8 cellular contexts compared by ENCODE assay signal in genomic region chr12:53268637-53269562, GRCh38. TPM values are rescaled to one million over a fixed set of nuclear protein-coding genes. Genes with fewer than 3 reads are reported as not detected.
A peak's percentile ranks its signal among the peaks of the same experiment; 100 is the strongest.
DNase-seq lines count a peak whose midpoint lies in the region; ATAC-seq and TF ChIP-seq lines count a peak whose summit lies in the region.

No MANE protein-coding gene starts in this region.

- H3K36me3 Mint-ChIP-seq in natural killer cell: no peaks in the 10 kb centered on the region

- H3K36me3 ChIP-seq in HUES64 (ENCODE audit: insufficient read depth, low read length) (peaks cover 39% of the 10 kb centered on the region), colonic mucosa (no peaks in the 10 kb centered on the region)

- H3K27ac ChIP-seq in HUES64 (ENCODE audit: low read depth, low read length) (no peak overlapping the region), colonic mucosa (no peak overlapping the region)

- H3K9me3 ChIP-seq in HUES64 (ENCODE audit: insufficient read depth, low read depth, low read length) (no peaks in the 10 kb centered on the region), colonic mucosa (no peaks in the 10 kb centered on the region)

- peak overlapping the region; percentile 91 to 93 for H3K27ac Mint-ChIP-seq in natural killer cell

- peaks cover 22 to 23% of the 10 kb centered on the region in 2 donors for H3K4me1 Mint-ChIP-seq in natural killer cell

- DNase-seq in COLO668 (lab: John Stamatoyannopoulos, UW; ENCODE audit: unreplicated experiment) (peak; percentile 2), colonic mucosa (no peak), natural killer cell (no peak), NCI-H1694 treated with DMSO at 0.1 percent for 48 hours (lab: John Stamatoyannopoulos, UW) (no peak), D341Med (ENCODE audit: low spot score) (no peak), NCI-H748 treated with DMSO at 0.1 percent for 48 hours (lab: John Stamatoyannopoulos, UW) (no peak), putamen (ENCODE audit: low spot score) (no peak)

- H3K4me3 Mint-ChIP-seq in natural killer cell: peak overlapping the region; percentile 99

- peaks cover 10% of the 10 kb centered on the region; the same call in 1 of the 2 replicates for H3K4me1 ChIP-seq in HUES64 (ENCODE audit: insufficient read depth, low read length)
- peaks cover 4% of the 10 kb centered on the region for H3K4me1 ChIP-seq in colonic mucosa

- peak overlapping the region; percentile 76 for H3K9ac ChIP-seq in HUES64 (ENCODE audit: low read depth, low read length)
- H3K9ac ChIP-seq in colonic mucosa (ENCODE audit: low read depth in 2 of 2, low read length in 2 of 2): peak overlapping the region; percentile 58 to 67

- intact Hi-C loops in colonic mucosa (cut with DNase I) (no loop called here), natural killer cell (cut with micrococcal nuclease) (loop anchor here (1.0 to 5.0 kb wide), 2 partner anchors 17 to 47 kb away; a partner anchor contains a TSS)

- H3K27me3 ChIP-seq in HUES64 (ENCODE audit: insufficient read depth, low read length): no peaks in the 10 kb centered on the region
- no peaks in the 10 kb centered on the region for H3K27me3 ChIP-seq in colonic mucosa

- H3K9me3 Mint-ChIP-seq in natural killer cell: no peaks in the 10 kb centered on the region

- ATAC-seq in natural killer cell: no peak

- TF ChIP-seq CTCF in colonic mucosa (IDR thresholded peaks at IDR 0.05): no peak
- no peak for TF ChIP-seq CTCF in natural killer cell (IDR thresholded peaks at IDR 0.05)

- peak overlapping the region; percentile 95 for H3K4me3 ChIP-seq in HUES64 (ENCODE audit: low read length)
- H3K4me3 ChIP-seq in colonic mucosa: peak overlapping the region; percentile 63

- H3K27me3 Mint-ChIP-seq in natural killer cell (ENCODE audit: low read depth in 2 of 2): no peaks in the 10 kb centered on the region

- 65% methylated on average over 20 of the region's 20 CpGs for WGBS in HUES64

RNA-seq across cellular contexts. Expression of gene ESPL1, which starts 0.8 kb away (rescaled TPM):
- 20.0 TPM for polyA plus RNA-seq in HUES64 (2013, experiment 1 of 2)
- polyA plus RNA-seq in HUES64 (2013, experiment 2 of 2): 17.4 TPM
- total RNA-seq in colonic mucosa (10 to 100 TPM in 1 of 2 donors, 1 to 10 TPM in 1; 9.6 to 34.6 TPM), natural killer cell (1 to 10 TPM; 1.9 to 5.8 (median 3.1) TPM)

RNA-seq across cellular contexts. Expression of gene PFDN5, which starts 26.4 kb away (rescaled TPM):
- 364 TPM for polyA plus RNA-seq in HUES64 (2013, experiment 1 of 2)
- 381 TPM for polyA plus RNA-seq in HUES64 (2013, experiment 2 of 2)
- 100 to 1,000 TPM; 247 to 305 TPM for total RNA-seq in colonic mucosa
- total RNA-seq in natural killer cell: 100 to 1,000 TPM; 365 to 450 (median 439) TPM

RNA-seq across cellular contexts. Expression of gene MYG1, which starts 30.6 kb away (rescaled TPM):
- polyA plus RNA-seq in HUES64 (2013, experiment 1 of 2): 60.0 TPM
- 63.1 TPM for polyA plus RNA-seq in HUES64 (2013, experiment 2 of 2)
- 10 to 100 TPM; 37.4 to 60.6 TPM for total RNA-seq in colonic mucosa
- 10 to 100 TPM; 22.8 to 30.6 (median 28.1) TPM for total RNA-seq in natural killer cell

RNA-seq across cellular contexts. Expression of gene RARG, which starts 36.9 kb away (rescaled TPM):
- 34.3 TPM for polyA plus RNA-seq in HUES64 (2013, experiment 1 of 2)
- polyA plus RNA-seq in HUES64 (2013, experiment 2 of 2): 37.8 TPM
- total RNA-seq in colonic mucosa (10 to 100 TPM; 11.4 to 21.5 TPM), natural killer cell (10 to 100 TPM; 24.0 to 30.6 (median 27.5) TPM)

RNA-seq across cellular contexts. Expression of gene AAAS, which starts 52.5 kb away (rescaled TPM):
- 48.4 TPM for polyA plus RNA-seq in HUES64 (2013, experiment 1 of 2)
- 52.7 TPM for polyA plus RNA-seq in HUES64 (2013, experiment 2 of 2)
- total RNA-seq in colonic mucosa (10 to 100 TPM; 36.4 to 61.4 TPM), natural killer cell (10 to 100 TPM; 34.3 to 50.4 (median 45.0) TPM)
